In the genomic region with DNA sequence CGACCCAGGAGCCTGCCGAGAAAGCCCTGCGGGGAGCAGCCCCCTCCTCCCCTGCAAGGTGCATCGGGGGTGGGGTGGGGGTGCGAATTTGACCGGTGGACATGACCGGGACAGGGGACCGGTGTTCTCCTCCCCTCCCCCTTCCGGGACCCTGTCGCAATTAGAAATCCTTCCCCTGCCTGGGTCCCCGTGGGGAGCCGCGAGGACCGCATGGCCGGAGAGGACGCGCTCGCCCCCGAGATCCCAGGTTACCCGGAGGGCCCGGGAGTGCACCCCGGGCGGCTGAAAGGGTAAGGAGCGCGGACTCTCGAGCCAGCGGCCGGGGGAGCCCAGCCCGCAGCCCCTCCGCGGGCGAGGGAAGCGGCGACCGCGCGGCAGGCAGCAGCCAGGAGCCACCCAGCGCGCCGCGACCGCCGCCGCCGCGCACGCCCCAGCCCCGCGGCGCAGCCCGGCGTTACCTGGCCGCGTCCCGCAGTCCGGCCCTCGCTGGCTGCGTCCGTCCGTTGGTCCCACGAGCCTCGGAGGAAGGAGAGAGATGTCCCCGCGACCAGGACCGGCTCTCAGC, we compare ENCODE assay signal across 10 cellular contexts. TPM values are rescaled to one million over a fixed set of nuclear protein-coding genes. Genes with fewer than 3 reads are reported as not detected.
DNase-seq lines count a peak whose midpoint lies in the region; ATAC-seq, FAIRE-seq and TF ChIP-seq lines count a peak whose summit lies in the region.
"Had no signal": no experiment of that assay in that cellular context is flagged by ENCODE, and none has a peak within 500 bp of the region (broad histone marks: within the 10 kb centered on the region; RNA-seq: fewer than 3 reads in every experiment).

No MANE protein-coding gene starts in this region.

- no peaks in the 10 kb centered on the region for H3K9me3 ChIP-seq in HEK293 (ENCODE audit: control insufficient read depth, insufficient read depth, low read depth, low read length)
- no peaks in the 10 kb centered on the region for H3K9me3 ChIP-seq in mesodermal cell (ENCODE audit: control insufficient read depth, low read length)

- no peak for ATAC-seq in HG03175 (IDR thresholded peaks at IDR 0.05; ENCODE audit: unreplicated experiment)
- ATAC-seq: natural killer cell treated with Interleukin-12 subunit alpha and Interleukin-12 subunit beta and Interleukin-15 and Interleukin-18, amount 100 ng/mL, for 72 hours had no signal

- DNase-seq in COLO668 (lab: John Stamatoyannopoulos, UW; ENCODE audit: unreplicated experiment) (peak; percentile 88), cerebellum (ENCODE audit: low spot score) (peak; percentile 21), NCI-H1092 treated with DMSO at 0.1 percent for 48 hours (lab: John Stamatoyannopoulos, UW) (no peak), HTR-8/SVneo (ENCODE audit: insufficient read length, low spot score) (no peak), kidney tubule cell (ENCODE audit: low spot score) (no peak)

- H3K4me1 ChIP-seq in HEK293 (ENCODE audit: control insufficient read depth, insufficient read depth, low read length) (no peaks in the 10 kb centered on the region; the same call in 1 of the 2 replicates), mesodermal cell (ENCODE audit: control insufficient read depth, insufficient read depth, low read length, poor library complexity, severe bottlenecking) (no peaks in the 10 kb centered on the region)

- POLR2A ChIA-PET in HEK293 (lab: Yijun Ruan, JAX), result no interaction called here

- H3K4me3 ChIP-seq in HEK293 (ENCODE audit: low read depth, low read length), result peak overlapping the region; percentile 56
- peak overlapping the region; percentile 61 for H3K4me3 ChIP-seq in mesodermal cell (ENCODE audit: extremely low read depth, insufficient read depth, low read length, poor library complexity, severe bottlenecking)

- no peak for FAIRE-seq in HTR-8/SVneo (lab: Jason Lieb, UNC)

- no peak for TF ChIP-seq CTCF in HEK293 (tag by site-specific recombination; IDR thresholded peaks at IDR 0.05)

- H3K36me3 ChIP-seq in HEK293 (ENCODE audit: control insufficient read depth in 2 of 2, insufficient read depth in 1 of 2, low read length in 2 of 2), result no peaks in the 10 kb centered on the region
- H3K36me3 ChIP-seq in mesodermal cell (ENCODE audit: control insufficient read depth, insufficient read depth, low read length), result no peaks in the 10 kb centered on the region

- WGBS in mesodermal cell (ENCODE audit: insufficient coverage in 2 of 2), 2 experiments, result 0% methylated on average over 32 to 45 of the region's 65 CpGs

- CTCF ChIA-PET in HEK293 (lab: Yijun Ruan, JAX), result no interaction called here

- H3K27ac ChIP-seq in HEK293 (ENCODE audit: extremely low read depth, low read depth, low read length), result no peak overlapping the region
- H3K27ac ChIP-seq in mesodermal cell (ENCODE audit: low read depth, low read length, severe bottlenecking), result no peak overlapping the region
- H3K27ac ChIP-seq: C4-2B had no signal

TF ChIP-seq in HEK293, 187 proteins besides CTCF, POLR2A, EP300 and RAD21 (continues in another document):
- TF ChIP-seq FEZF1 (tag by site-specific recombination; IDR thresholded peaks at IDR 0.05) (no peak), ZNF133 (tag by site-specific recombination; IDR thresholded peaks at IDR 0.05) (no peak), KLF10 (tag by site-specific recombination; IDR thresholded peaks at IDR 0.05) (no peak), ZNF354C (tag by site-specific recombination; IDR thresholded peaks at IDR 0.05; ENCODE audit: borderline replicate concordance, low read depth) (no peak), ZNF48 (tag by site-specific recombination; IDR thresholded peaks at IDR 0.05) (no peak), ZBTB10 (tag by site-specific recombination; IDR thresholded peaks at IDR 0.05) (no peak), ZSCAN16 (tag by site-specific recombination; IDR thresholded peaks at IDR 0.05) (no peak), ZSCAN5A (tag by site-specific recombination; IDR thresholded peaks at IDR 0.05) (no peak), KLF8 (tag by site-specific recombination; IDR thresholded peaks at IDR 0.05) (no peak), ZNF621 (tag by site-specific recombination; IDR thresholded peaks at IDR 0.05) (no peak), ZNF623 (tag by site-specific recombination; IDR thresholded peaks at IDR 0.05) (no peak), ZNF654 (tag by site-specific recombination; IDR thresholded peaks at IDR 0.05; ENCODE audit: low read depth) (no peak), ZNF658 (tag by site-specific recombination; IDR thresholded peaks at IDR 0.05) (no peak)
- TF ChIP-seq, protein P1, sequence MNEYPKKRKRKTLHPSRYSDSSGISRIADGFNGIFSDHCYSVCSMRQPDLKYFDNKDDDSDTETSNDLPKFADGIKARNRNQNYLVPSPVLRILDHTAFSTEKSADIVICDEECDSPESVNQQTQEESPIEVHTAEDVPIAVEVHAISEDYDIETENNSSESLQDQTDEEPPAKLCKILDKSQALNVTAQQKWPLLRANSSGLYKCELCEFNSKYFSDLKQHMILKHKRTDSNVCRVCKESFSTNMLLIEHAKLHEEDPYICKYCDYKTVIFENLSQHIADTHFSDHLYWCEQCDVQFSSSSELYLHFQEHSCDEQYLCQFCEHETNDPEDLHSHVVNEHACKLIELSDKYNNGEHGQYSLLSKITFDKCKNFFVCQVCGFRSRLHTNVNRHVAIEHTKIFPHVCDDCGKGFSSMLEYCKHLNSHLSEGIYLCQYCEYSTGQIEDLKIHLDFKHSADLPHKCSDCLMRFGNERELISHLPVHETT (tag by site-specific recombination; IDR thresholded peaks at IDR 0.05), result no peak

RNA-seq across cellular contexts. Expression of gene DLGAP1, which starts 0.5 kb away (rescaled TPM):
- total RNA-seq in cerebellum, result 78.1 TPM
- 1.7 TPM for polyA plus RNA-seq in mesodermal cell (2013, experiment 1 of 2)
- polyA plus RNA-seq in mesodermal cell (2013, experiment 2 of 2), result 1.5 TPM
- total RNA-seq: natural killer cell treated with Interleukin-12 subunit alpha and Interleukin-12 subunit beta and Interleukin-15 and Interleukin-18, amount 100 ng/mL, for 72 hours had no signal

Comparison
In these comparisons a context has a peak if more than half of its experiments do, and no peak if none do; other contexts are left out.
1. DNase-seq: peak in COLO668 (single experiment) and cerebellum (single experiment); none in NCI-H1092 treated with DMSO at 0.1 percent for 48 hours (single experiment), HTR-8/SVneo (single experiment) and kidney tubule cell (single experiment).